In the genomic region with DNA sequence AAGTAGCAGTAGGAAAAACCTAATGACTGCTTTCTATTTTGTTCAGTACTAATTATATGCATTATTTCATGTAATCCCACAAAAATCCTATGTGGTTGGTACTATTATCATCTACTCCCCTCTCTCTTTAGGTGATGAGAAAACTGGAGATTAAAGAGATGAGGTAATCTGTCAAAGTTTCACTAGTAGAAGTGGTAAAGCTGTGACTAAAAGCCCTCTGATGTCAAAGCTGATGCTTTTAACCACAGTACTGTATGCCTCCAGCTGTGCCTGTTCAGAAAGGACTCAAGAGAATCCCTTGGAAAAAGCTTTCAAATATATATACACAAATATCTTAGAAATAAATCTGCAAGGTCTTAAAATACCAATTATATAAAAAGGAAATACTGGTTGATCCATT, we compare ENCODE assay signal across 13 cellular contexts. TPM values are rescaled to one million over a fixed set of nuclear protein-coding genes. Genes with fewer than 3 reads are reported as not detected.
DNase-seq lines count a peak whose midpoint lies in the region; ATAC-seq, FAIRE-seq and TF ChIP-seq lines count a peak whose summit lies in the region.
"Had no signal": no experiment of that assay in that cellular context is flagged by ENCODE, and none has a peak within 500 bp of the region (broad histone marks: within the 10 kb centered on the region; RNA-seq: fewer than 3 reads in every experiment).

No MANE protein-coding gene starts in this region.

- POLR2A ChIA-PET in HEK293T (lab: Yijun Ruan, JAX), result no interaction called here

- H4K20me1 ChIP-seq in fibroblast of lung (ENCODE audit: control insufficient read depth, extremely low read depth, insufficient read depth, low read length), result no peaks in the 10 kb centered on the region

- TF ChIP-seq CTCF in fibroblast of lung (conservative IDR thresholded peaks at IDR 0.05 in 1 of 2, IDR thresholded peaks at IDR 0.05 in 1 of 2; ENCODE audit: low read depth in 1 of 2, low read length in 2 of 2), result no peak

- no peaks in the 10 kb centered on the region for H3K36me3 ChIP-seq in fibroblast of lung (ENCODE audit: control insufficient read depth, insufficient read depth, low read length)

- H3K79me2 ChIP-seq in fibroblast of lung (ENCODE audit: control insufficient read depth, insufficient read depth, low read length), result no peaks in the 10 kb centered on the region

- no peak overlapping the region for H2AFZ ChIP-seq in fibroblast of lung (ENCODE audit: low read length)

- peaks cover 26 to 67% of the 10 kb centered on the region in 2 donors for H3K4me1 Mint-ChIP-seq in immature natural killer cell

- no peak overlapping the region for H3K9ac ChIP-seq in fibroblast of lung (ENCODE audit: insufficient read depth, low read length)

- H3K27ac Mint-ChIP-seq in immature natural killer cell, result no peak overlapping the region

- H3K27me3 Mint-ChIP-seq in immature natural killer cell (ENCODE audit: low read depth in 3 of 3), result peaks cover 0 to 2% (median 0%) of the 10 kb centered on the region in 3 donors

- no peaks in the 10 kb centered on the region for H3K9me3 ChIP-seq in fibroblast of lung (ENCODE audit: control insufficient read depth, insufficient read depth, low read depth, low read length)
- H3K9me3 ChIP-seq: tibial nerve had no signal

- no peak overlapping the region for H3K4me3 ChIP-seq in fibroblast of lung (replicated peaks in 1 of 4; ENCODE audit: control extremely low read depth in 1 of 4, insufficient read depth in 1 of 4, low read depth in 3 of 4, low read length in 4 of 4)
- H3K4me3 ChIP-seq: tibial nerve had no signal

- H3K9me3 Mint-ChIP-seq in immature natural killer cell, result no peaks in the 10 kb centered on the region

- peak; percentile 21 for FAIRE-seq in GM18507 (lab: Jason Lieb, UNC)

- no peak overlapping the region for H3K4me3 Mint-ChIP-seq in immature natural killer cell

- CTCF ChIA-PET in HEK293T (lab: Yijun Ruan, JAX), result no interaction called here

- DNase-seq in GM18507 (ENCODE audit: extremely low spot score, insufficient read length, low read depth) (no peak), fibroblast of lung (ENCODE audit: low read depth in 2 of 2) (peak; percentile 43 to 65), GOT3 (lab: John Stamatoyannopoulos, UW) (no peak), HT-29 (ENCODE audit: low spot score) (no peak), immature natural killer cell (no peak), HEK293T (ENCODE audit: extremely low spot score) (no peak)
- DNase-seq: DMS53, NCI-H2171 treated with DMSO at 0.1 percent for 48 hours, SW 1271 had no signal

- ATAC-seq in GM21423 (IDR thresholded peaks at IDR 0.05; ENCODE audit: unreplicated experiment) (peak; percentile 69), HG03196 (IDR thresholded peaks at IDR 0.05; ENCODE audit: unreplicated experiment) (peak; percentile 61)

- H3K36me3 Mint-ChIP-seq in immature natural killer cell, result peaks cover 7 to 29% (median 11%) of the 10 kb centered on the region in 3 donors

- H3K4me1 ChIP-seq in fibroblast of lung (ENCODE audit: control insufficient read depth, extremely low read depth, insufficient read depth, low read length), result no peaks in the 10 kb centered on the region

- H3K27ac ChIP-seq in fibroblast of lung (ENCODE audit: insufficient read depth, low read length), result no peak overlapping the region
- H3K27ac ChIP-seq: epithelial cell of prostate, tibial nerve had no signal

- H3K4me2 ChIP-seq in fibroblast of lung (ENCODE audit: extremely low read depth, insufficient read depth, low read length), result no peak overlapping the region

- no peaks in the 10 kb centered on the region for H3K27me3 ChIP-seq in fibroblast of lung (ENCODE audit: control insufficient read depth, insufficient read depth, low read length)
- H3K27me3 ChIP-seq: tibial nerve had no signal

TF ChIP-seq in HEK293T, 16 proteins besides CTCF, POLR2A, EP300 and RAD21:
- no peak for TF ChIP-seq ZNF384 (IDR thresholded peaks at IDR 0.05)
- no peak for TF ChIP-seq LEF1 (IDR thresholded peaks at IDR 0.05; ENCODE audit: borderline replicate concordance)
- no peak for TF ChIP-seq BHLHE40 (IDR thresholded peaks at IDR 0.05; ENCODE audit: borderline replicate concordance)
- TF ChIP-seq CTBP1 (IDR thresholded peaks at IDR 0.05; ENCODE audit: borderline replicate concordance), result no peak
- no peak for TF ChIP-seq SP1 (IDR thresholded peaks at IDR 0.05)
- TF ChIP-seq FOXA1 (IDR thresholded peaks at IDR 0.05), result no peak
- no peak for TF ChIP-seq NFRKB (IDR thresholded peaks at IDR 0.05)
- no peak for TF ChIP-seq FOXM1 (IDR thresholded peaks at IDR 0.05; ENCODE audit: borderline replicate concordance)
- TF ChIP-seq L3MBTL2 (conservative IDR thresholded peaks at IDR 0.05), result no peak
- TF ChIP-seq FOXK2 (IDR thresholded peaks at IDR 0.05), result no peak
- TF ChIP-seq, protein P1, sequence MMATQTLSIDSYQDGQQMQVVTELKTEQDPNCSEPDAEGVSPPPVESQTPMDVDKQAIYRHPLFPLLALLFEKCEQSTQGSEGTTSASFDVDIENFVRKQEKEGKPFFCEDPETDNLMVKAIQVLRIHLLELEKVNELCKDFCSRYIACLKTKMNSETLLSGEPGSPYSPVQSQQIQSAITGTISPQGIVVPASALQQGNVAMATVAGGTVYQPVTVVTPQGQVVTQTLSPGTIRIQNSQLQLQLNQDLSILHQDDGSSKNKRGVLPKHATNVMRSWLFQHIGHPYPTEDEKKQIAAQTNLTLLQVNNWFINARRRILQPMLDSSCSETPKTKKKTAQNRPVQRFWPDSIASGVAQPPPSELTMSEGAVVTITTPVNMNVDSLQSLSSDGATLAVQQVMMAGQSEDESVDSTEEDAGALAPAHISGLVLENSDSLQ (IDR thresholded peaks at IDR 0.05), result no peak
- TF ChIP-seq ELF4 (IDR thresholded peaks at IDR 0.05), result no peak
- no peak for TF ChIP-seq HDGF (IDR thresholded peaks at IDR 0.05; ENCODE audit: borderline replicate concordance)

RNA-seq across cellular contexts. Expression of a gene that starts 38.0 kb away (rescaled TPM):
- 23.1 and 26.1 TPM in 2 replicates for total RNA-seq in fibroblast of lung
- polyA plus RNA-seq in fibroblast of lung (6.7 and 7.5 TPM in 2 replicates), immature natural killer cell (10 to 100 TPM in 1 of 3 donors, 1 to 10 TPM in 2; 4.1 to 12.8 (median 5.7) TPM)
- polyA plus RNA-seq in fibroblast of lung (2012), result 8.1 and 8.9 TPM in 2 replicates
- 2.9 and 3.2 TPM in 2 replicates for polyA minus RNA-seq in fibroblast of lung (ENCODE audit: low replicate concordance)
- total RNA-seq in HT-29 (2014; rRNA removed; shearing (Covaris generic)), result 9.5 and 9.9 TPM in 2 replicates

Comparison
In these comparisons a context has a peak if more than half of its experiments do, and no peak if none do; other contexts are left out.
1. DNase-seq: peak in fibroblast of lung (2 of 2); none in GM18507 (single experiment), GOT3 (single experiment), HT-29 (single experiment), immature natural killer cell (0 of 3) and HEK293T (single experiment).